Comparison of ENCODE assay signal across 10 cellular contexts in genomic region chr1:147580200-147580557, GRCh38. TPM values are rescaled to one million over a fixed set of nuclear protein-coding genes. Genes with fewer than 3 reads are reported as not detected.
DNase-seq lines count a peak whose midpoint lies in the region; ATAC-seq and TF ChIP-seq lines count a peak whose summit lies in the region.
"Had no signal": no experiment of that assay in that cellular context is flagged by ENCODE, and none has a peak within 500 bp of the region (broad histone marks: within the 10 kb centered on the region; RNA-seq: fewer than 3 reads in every experiment).

No MANE protein-coding gene starts in this region.

- peak overlapping the region; percentile 38 for H3K4me3 Mint-ChIP-seq in activated CD4-positive, alpha-beta T cell treated with anti-CD3 and anti-CD28 coated beads, Interleukin-2, amount 10 ng/mL, durations not matched to agents 24 days and 14 days
- H3K4me3 Mint-ChIP-seq in chondrocyte (ENCODE audit: unreplicated experiment) = no peak overlapping the region

- peaks cover 18% of the 10 kb centered on the region for H3K4me1 Mint-ChIP-seq in activated CD4-positive, alpha-beta T cell treated with anti-CD3 and anti-CD28 coated beads, Interleukin-2, amount 10 ng/mL, durations not matched to agents 24 days and 14 days
- H3K4me1 Mint-ChIP-seq in chondrocyte (ENCODE audit: low read depth) = peaks cover 25% of the 10 kb centered on the region

- TF ChIP-seq CTCF in chondrocyte (IDR thresholded peaks at IDR 0.05) (no peak), body of pancreas (IDR thresholded peaks at IDR 0.05) (no peak)

- no peak for ATAC-seq in body of pancreas

- H3K27me3 Mint-ChIP-seq in activated CD4-positive, alpha-beta T cell treated with anti-CD3 and anti-CD28 coated beads, Interleukin-2, amount 10 ng/mL, durations not matched to agents 24 days and 14 days = peaks cover 44% of the 10 kb centered on the region
- no peaks in the 10 kb centered on the region for H3K27me3 Mint-ChIP-seq in chondrocyte (ENCODE audit: low read depth)

- 52 to 60% methylated on average over 3 of the region's 3 CpGs for WGBS in body of pancreas, 2 donors

- H3K27ac Mint-ChIP-seq in activated CD4-positive, alpha-beta T cell treated with anti-CD3 and anti-CD28 coated beads, Interleukin-2, amount 10 ng/mL, durations not matched to agents 24 days and 14 days = peak overlapping the region; percentile 63
- peak overlapping the region; percentile 63 for H3K27ac Mint-ChIP-seq in chondrocyte (ENCODE audit: unreplicated experiment)

- no peaks in the 10 kb centered on the region for H3K36me3 Mint-ChIP-seq in activated CD4-positive, alpha-beta T cell treated with anti-CD3 and anti-CD28 coated beads, Interleukin-2, amount 10 ng/mL, durations not matched to agents 24 days and 14 days (ENCODE audit: low read depth)
- H3K36me3 Mint-ChIP-seq in chondrocyte (ENCODE audit: low read depth) = no peaks in the 10 kb centered on the region

- H3K36me3 ChIP-seq in body of pancreas (replicated peaks in 1 of 2; ENCODE audit: insufficient read depth in 1 of 2, low read depth in 2 of 2) = no peaks in the 10 kb centered on the region

- TF ChIP-seq POLR2A in body of pancreas (IDR thresholded peaks at IDR 0.05) = no peak

- H3K4me1 ChIP-seq in body of pancreas = peaks cover 5% of the 10 kb centered on the region

- H3K4me3 ChIP-seq in body of pancreas = no peak overlapping the region

- no peaks in the 10 kb centered on the region for H3K9me3 Mint-ChIP-seq in activated CD4-positive, alpha-beta T cell treated with anti-CD3 and anti-CD28 coated beads, Interleukin-2, amount 10 ng/mL, durations not matched to agents 24 days and 14 days
- no peaks in the 10 kb centered on the region for H3K9me3 Mint-ChIP-seq in chondrocyte (ENCODE audit: low read depth)

- H3K27ac ChIP-seq in body of pancreas = peak overlapping the region in 2 of 4 donors; percentile 32 to 62

- H3K27me3 ChIP-seq in body of pancreas = no peaks in the 10 kb centered on the region

- DNase-seq in activated CD4-positive, alpha-beta T cell treated with anti-CD3 and anti-CD28 coated beads, Interleukin-2, amount 10 ng/mL, durations not matched to agents 24 days and 14 days = no peak
- DNase-seq in activated CD4-positive, alpha-beta T cell treated with anti-CD3 and anti-CD28 coated beads, Interleukin-2, amount 50 U/mL, for 48 hours = no peak
- DNase-seq in NCI-H226 (peak; percentile 8), chondrocyte (ENCODE audit: low spot score) (no peak), renal cortical epithelial cell (ENCODE audit: low read depth) (peak; percentile 57), NCI-H2029 treated with DMSO at 0.1 percent for 48 hours (lab: John Stamatoyannopoulos, UW) (no peak), SKM-1 (lab: John Stamatoyannopoulos, UW; ENCODE audit: unreplicated experiment) (no peak), body of pancreas (no peak)
- DNase-seq: NCI-H446 treated with DMSO at 0.1 percent for 48 hours; stimulated activated CD4-positive, alpha-beta T cell treated with anti-CD3 and anti-CD28 coated beads, Interleukin-4, amount 100 ng/mL, for 1 hour had no signal

- no peaks in the 10 kb centered on the region for H3K9me3 ChIP-seq in body of pancreas

- intact Hi-C loops in activated CD4-positive, alpha-beta T cell treated with anti-CD3 and anti-CD28 coated beads, Interleukin-2, amount 10 ng/mL, durations not matched to agents 24 days and 14 days (cut with micrococcal nuclease) = loop anchor here (5.0 kb wide), 2 partner anchors 33 to 37 kb away; no protein-coding TSS in a partner anchor
- intact Hi-C loops in body of pancreas (cut with DNase I) = no loop called here

RNA-seq across cellular contexts. Expression of gene BCL9, which starts 38.9 kb away (rescaled TPM):
- 30.8 and 33.3 TPM in 2 replicates for total RNA-seq in activated CD4-positive, alpha-beta T cell treated with anti-CD3 and anti-CD28 coated beads, Interleukin-2, amount 10 ng/mL, durations not matched to agents 24 days and 14 days
- total RNA-seq in chondrocyte (21.8 to 31.0 TPM (median 21.9 TPM) in 3 replicates), renal cortical epithelial cell (4.9 and 17.2 TPM in 2 replicates), body of pancreas (1 to 10 TPM; 5.9 to 8.0 TPM)

Comparison
In these comparisons a context has a peak if more than half of its experiments do, and no peak if none do; other contexts are left out.
1. DNase-seq: peak in NCI-H226 (single experiment) and renal cortical epithelial cell (single experiment); none in activated CD4-positive, alpha-beta T cell treated with anti-CD3 and anti-CD28 coated beads, Interleukin-2, amount 10 ng/mL, durations not matched to agents 24 days and 14 days (single experiment), activated CD4-positive, alpha-beta T cell treated with anti-CD3 and anti-CD28 coated beads, Interleukin-2, amount 50 U/mL, for 48 hours (0 of 2), chondrocyte (single experiment), NCI-H2029 treated with DMSO at 0.1 percent for 48 hours (single experiment), SKM-1 (single experiment) and body of pancreas (0 of 4).